8 cellular contexts compared by ENCODE assay signal in the genomic region with DNA sequence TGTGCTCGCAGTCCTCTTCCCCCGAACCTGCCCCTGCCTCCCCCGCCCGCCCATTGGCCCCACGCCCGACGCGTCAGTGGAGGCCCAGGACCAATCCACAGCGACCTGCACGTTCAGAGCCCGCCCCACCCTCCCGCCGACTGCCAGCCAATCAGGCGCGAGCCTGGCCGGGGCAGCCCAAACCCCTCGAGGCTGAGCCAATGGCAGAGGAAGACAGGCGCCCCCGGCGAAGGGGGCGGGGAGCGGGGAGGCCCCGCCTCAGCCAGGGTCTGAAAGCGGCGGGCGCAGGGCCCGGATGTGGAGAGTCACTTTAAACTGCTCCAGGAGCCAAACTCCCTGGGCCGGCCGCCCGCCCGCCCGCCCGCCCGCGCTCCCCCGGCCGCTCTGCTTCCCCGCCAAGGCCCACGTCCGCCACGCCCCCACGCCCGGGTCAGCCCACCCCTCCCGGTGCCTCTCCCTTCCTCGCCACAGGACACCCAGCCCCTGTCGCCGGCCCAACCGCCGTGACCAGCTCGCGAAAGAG. TPM values are rescaled to one million over a fixed set of nuclear protein-coding genes. Genes with fewer than 3 reads are reported as not detected.
DNase-seq lines count a peak whose midpoint lies in the region; ATAC-seq and TF ChIP-seq lines count a peak whose summit lies in the region.

No MANE protein-coding gene starts in this region.

- H3K4me1 ChIP-seq in parathyroid adenoma, result peaks cover 4% of the 10 kb centered on the region
- peaks cover 0 to 17% (median 7%) of the 10 kb centered on the region in 4 donors for H3K4me1 ChIP-seq in tibial artery

- peak overlapping the region; percentile 82 for H3K27ac Mint-ChIP-seq in activated naive CD8-positive, alpha-beta T cell treated with anti-CD3 and anti-CD28 coated beads, Interleukin-2, amount 50 U/mL, for 24 hours

- peaks cover 16% of the 10 kb centered on the region for H3K4me1 Mint-ChIP-seq in activated naive CD8-positive, alpha-beta T cell treated with anti-CD3 and anti-CD28 coated beads, Interleukin-2, amount 50 U/mL, for 24 hours

- H4K20me1 ChIP-seq in SU-DHL-6 (ENCODE audit: low read depth, low read length), result peaks cover 9% of the 10 kb centered on the region; the same call in 1 of the 2 replicates

- no peak for TF ChIP-seq CTCF in GM12864 (IDR thresholded peaks at IDR 0.05; ENCODE audit: low read depth, low read length, missing control alignments)
- TF ChIP-seq CTCF in SU-DHL-6 (IDR thresholded peaks at IDR 0.05; ENCODE audit: insufficient read depth, low read length, poor library complexity, severe bottlenecking), result no peak
- no peak for TF ChIP-seq CTCF in parathyroid adenoma (IDR thresholded peaks at IDR 0.05)
- no peak for TF ChIP-seq CTCF in tibial artery (IDR thresholded peaks at IDR 0.05)

- peak overlapping the region; percentile 81 for H3K27ac ChIP-seq in SU-DHL-6 (ENCODE audit: low read depth, low read length)
- peak overlapping the region; percentile 94 for H3K27ac ChIP-seq in parathyroid adenoma
- H3K27ac ChIP-seq in tibial artery, result peak overlapping the region; percentile 91 to 98

- H3K9ac ChIP-seq in SU-DHL-6 (ENCODE audit: low read length) (peak overlapping the region; percentile 96), parathyroid adenoma (peak overlapping the region; percentile 55)

- H3K9me3 ChIP-seq in SU-DHL-6 (ENCODE audit: insufficient read depth, low read length) (peaks cover 8% of the 10 kb centered on the region; the same call in 1 of the 2 replicates), parathyroid adenoma (ENCODE audit: control insufficient read depth, low read length) (no peaks in the 10 kb centered on the region), tibial artery (no peaks in the 10 kb centered on the region)

- ATAC-seq in HG02798 (IDR thresholded peaks at IDR 0.05; ENCODE audit: poor library complexity, unreplicated experiment), result peak; percentile 83
- ATAC-seq in activated naive CD8-positive, alpha-beta T cell treated with anti-CD3 and anti-CD28 coated beads, Interleukin-2, amount 50 U/mL, for 24 hours, result peak; percentile 94

- intact Hi-C loops in cardiac septum (cut with DNase I), result loop anchor here (1.0 to 5.0 kb wide), 2 partner anchors 64 to 145 kb away; a partner anchor contains a TSS
- intact Hi-C loops in tibial artery (cut with DNase I; ENCODE audit: low total_unique reads), result loop anchor here (10.0 kb wide), 2 partner anchors 163 to 333 kb away; no protein-coding TSS in a partner anchor

- H3K27me3 ChIP-seq in SU-DHL-6 (ENCODE audit: low read length) (no peaks in the 10 kb centered on the region), parathyroid adenoma (ENCODE audit: control insufficient read depth, insufficient read depth, low read length) (no peaks in the 10 kb centered on the region), tibial artery (no peaks in the 10 kb centered on the region)

- no peaks in the 10 kb centered on the region for H3K36me3 Mint-ChIP-seq in activated naive CD8-positive, alpha-beta T cell treated with anti-CD3 and anti-CD28 coated beads, Interleukin-2, amount 50 U/mL, for 24 hours (ENCODE audit: low read depth)

- H3K4me3 ChIP-seq in GM12864 (ENCODE audit: low read depth, low read length) (peak overlapping the region; percentile 94), SU-DHL-6 (ENCODE audit: insufficient read depth, low read length, poor library complexity, severe bottlenecking) (peak overlapping the region; percentile 95), parathyroid adenoma (ENCODE audit: low read depth, low read length) (peak overlapping the region; percentile 89), tibial artery (peak overlapping the region; percentile 80 to 99)

- H3K36me3 ChIP-seq in SU-DHL-6 (ENCODE audit: low read length) (peaks cover 6% of the 10 kb centered on the region; the same call in 1 of the 2 replicates), parathyroid adenoma (ENCODE audit: control insufficient read depth, insufficient read depth, low read length) (no peaks in the 10 kb centered on the region), tibial artery (peaks cover 0 to 2% (median 0%) of the 10 kb centered on the region in 3 donors)

- no peaks in the 10 kb centered on the region; the same call in 1 of the 2 replicates for H3F3A ChIP-seq in SU-DHL-6 (ENCODE audit: insufficient read depth)

- H3K4me3 Mint-ChIP-seq in activated naive CD8-positive, alpha-beta T cell treated with anti-CD3 and anti-CD28 coated beads, Interleukin-2, amount 50 U/mL, for 24 hours, result peak overlapping the region; percentile 88

- DNase-seq in GM12864 (ENCODE audit: low read depth), result peak; percentile 94
- DNase-seq in NCI-H1417 (lab: John Stamatoyannopoulos, UW), result peak; percentile 92 to 98 (median 98)
- DNase-seq in activated naive CD8-positive, alpha-beta T cell treated with anti-CD3 and anti-CD28 coated beads, Interleukin-2, amount 50 U/mL, for 24 hours, result peak; percentile 97
- peak; percentile 100 for DNase-seq in cardiac septum (ENCODE audit: low spot score)
- DNase-seq in tibial artery, result peak; percentile 99 to 100

- no peaks in the 10 kb centered on the region for H3K27me3 Mint-ChIP-seq in activated naive CD8-positive, alpha-beta T cell treated with anti-CD3 and anti-CD28 coated beads, Interleukin-2, amount 50 U/mL, for 24 hours

- H3K9me2 ChIP-seq in SU-DHL-6 (replicated peaks; ENCODE audit: insufficient read depth, low read length), result no peaks in the 10 kb centered on the region

- no peaks in the 10 kb centered on the region for H3K9me3 Mint-ChIP-seq in activated naive CD8-positive, alpha-beta T cell treated with anti-CD3 and anti-CD28 coated beads, Interleukin-2, amount 50 U/mL, for 24 hours

- peak overlapping the region; percentile 57 for H2AFZ ChIP-seq in SU-DHL-6 (ENCODE audit: low read depth, low read length, severe bottlenecking)
- peak overlapping the region; percentile 92 for H2AFZ ChIP-seq in parathyroid adenoma

- H3K79me2 ChIP-seq in SU-DHL-6 (ENCODE audit: insufficient read depth, low read length) (peaks cover 44% of the 10 kb centered on the region), parathyroid adenoma (peaks cover 28% of the 10 kb centered on the region)

- H3K4me2 ChIP-seq in SU-DHL-6 (ENCODE audit: low read depth, low read length, poor library complexity, severe bottlenecking) (peak overlapping the region; percentile 76), parathyroid adenoma (ENCODE audit: low read length) (peak overlapping the region; percentile 58)

RNA-seq across cellular contexts. Expression of a gene that starts 0.5 kb away (rescaled TPM):
- total RNA-seq in cardiac septum, result 19.9 TPM

Comparison
In these comparisons a context has a peak if more than half of its experiments do, and no peak if none do; other contexts are left out.
1. Peak in every context shown above with its lines: DNase-seq, ATAC-seq, H3K4me3 ChIP-seq and H3K27ac ChIP-seq.